ENCODE assay signal across 8 cellular contexts in the genomic region with DNA sequence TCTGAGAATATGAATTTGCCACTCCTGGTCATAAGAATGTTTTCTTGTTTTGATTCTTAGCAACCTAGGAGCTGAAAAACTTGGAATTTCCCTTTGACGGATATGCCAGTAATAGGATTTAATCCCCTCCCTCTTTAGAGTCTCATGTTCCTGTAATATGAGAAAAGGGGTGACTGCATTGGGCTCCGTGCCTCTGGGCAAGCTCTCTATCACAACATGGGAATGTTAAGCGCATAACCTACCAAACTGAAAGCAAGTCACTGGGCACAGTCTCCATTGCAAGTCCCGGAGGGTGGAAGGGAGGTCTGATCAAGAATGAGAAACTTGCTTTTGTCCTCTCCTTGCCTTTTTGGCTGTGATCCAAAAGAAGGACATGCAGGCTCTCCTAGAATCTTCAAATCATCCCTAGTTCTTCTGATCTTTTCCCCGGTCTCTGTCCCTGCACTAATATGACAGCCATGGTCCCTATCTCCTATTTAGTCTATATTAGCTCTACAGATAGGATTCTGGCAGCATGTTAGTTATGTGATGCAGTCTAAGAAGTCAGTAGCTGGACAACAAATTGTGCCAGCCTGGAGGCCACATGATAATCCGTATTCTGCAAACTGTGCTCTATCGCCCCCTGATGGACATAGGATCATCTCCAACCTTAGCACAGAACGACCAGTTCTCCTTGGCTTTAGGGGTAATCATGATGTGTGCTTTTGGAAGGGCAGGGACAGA. TPM values are rescaled to one million over a fixed set of nuclear protein-coding genes. Genes with fewer than 3 reads are reported as not detected.
DNase-seq lines count a peak whose midpoint lies in the region; ATAC-seq and TF ChIP-seq lines count a peak whose summit lies in the region.

No MANE protein-coding gene starts in this region.

- ATAC-seq in GM21737 (IDR thresholded peaks at IDR 0.05; ENCODE audit: unreplicated experiment) = peak; percentile 73

- H3K9ac ChIP-seq in liver (ENCODE audit: low read depth in 1 of 2, low read length in 2 of 2) = no peak overlapping the region

- no peaks in the 10 kb centered on the region for H3K4me1 ChIP-seq in liver (ENCODE audit: control insufficient read depth in 4 of 4, insufficient read depth in 4 of 4, low read length in 3 of 4)

- H3K36me3 ChIP-seq in liver (ENCODE audit: control insufficient read depth in 4 of 4, insufficient read depth in 3 of 4, low read depth in 1 of 4, low read length in 3 of 4) = no peaks in the 10 kb centered on the region

- H3K27me3 ChIP-seq in liver (ENCODE audit: control insufficient read depth in 4 of 4, insufficient read depth in 4 of 4, low read length in 3 of 4) = peaks cover 0 to 6% (median 0%) of the 10 kb centered on the region in 4 donors

- no peak overlapping the region for H3K27ac ChIP-seq in liver (ENCODE audit: low read depth in 1 of 2, low read length in 2 of 2)

- no peaks in the 10 kb centered on the region for H3K9me3 ChIP-seq in liver (ENCODE audit: control insufficient read depth in 4 of 4, low read length in 3 of 4)

- WGBS in liver = 54% methylated on average over 8 of the region's 8 CpGs

- TF ChIP-seq RAD21 in liver (IDR thresholded peaks at IDR 0.05) = peak; percentile 69 to 83

- no peak overlapping the region for H3K4me3 ChIP-seq in liver (ENCODE audit: low read depth in 1 of 3, low read length in 3 of 3)

- TF ChIP-seq CTCF in liver (IDR thresholded peaks at IDR 0.05; ENCODE audit: low read depth, low read length, missing input control) = peak; percentile 58

- DNase-seq in NCI-H2227 (lab: John Stamatoyannopoulos, UW; ENCODE audit: unreplicated experiment) (peak; percentile 23), NCI-H2227 treated with DMSO at 0.1 percent for 48 hours (lab: John Stamatoyannopoulos, UW) (no peak), HUDEP-2 (lab: John Stamatoyannopoulos, UW; ENCODE audit: unreplicated experiment in 76 of 76) (peak in 66 of 76 experiments; percentile 7 to 81 (median 52)), RPMI7951 (ENCODE audit: low read depth) (peak; percentile 57), brain pericyte (ENCODE audit: low read depth, low spot score) (peak; percentile 5), stromal cell of bone marrow (ENCODE audit: low read depth) (peak; percentile 54)

TF ChIP-seq in liver, 16 proteins besides CTCF, POLR2A, EP300 and RAD21:
- no peak for TF ChIP-seq YY1 (IDR thresholded peaks at IDR 0.05)
TF ChIP-seq in liver: peak in this region for 0.

RNA-seq across cellular contexts. Expression of a gene that starts 11.7 kb away (rescaled TPM):
- total RNA-seq in RPMI7951 (2014; rRNA removed; shearing (Covaris generic)) = not detected in 2 replicates
- not detected for total RNA-seq in liver
- not detected for polyA plus RNA-seq in liver

RNA-seq across cellular contexts. Expression of a gene that starts 46.0 kb away (rescaled TPM):
- not detected in 2 replicates for total RNA-seq in RPMI7951 (2014; rRNA removed; shearing (Covaris generic))
- not detected for total RNA-seq in liver
- polyA plus RNA-seq in liver = not detected
